In genomic region chr14:101824339-101824727, GRCh38 we compare ENCODE assay signal across 9 cellular contexts.
A peak's percentile ranks its signal among the peaks of the same experiment; 100 is the strongest.
DNase-seq lines count a peak whose midpoint lies in the region; ATAC-seq and TF ChIP-seq lines count a peak whose summit lies in the region.
"Had no signal": no experiment of that assay in that cellular context is flagged by ENCODE, and none has a peak within 500 bp of the region (broad histone marks: within the 10 kb centered on the region; RNA-seq: fewer than 3 reads in every experiment).

No MANE protein-coding gene starts in this region.

- H3K4me1 ChIP-seq in CD4-positive, CD25-positive, alpha-beta regulatory T cell (ENCODE audit: control insufficient read depth, insufficient read depth, low read length, poor library complexity, severe bottlenecking), result peaks cover 86% of the 10 kb centered on the region
- H3K4me1 ChIP-seq in ascending aorta, result peaks cover 4 to 21% of the 10 kb centered on the region in 2 donors
- peaks cover 72% of the 10 kb centered on the region for H3K4me1 ChIP-seq in muscle layer of colon (ENCODE audit: insufficient read depth, low read length)
- H3K4me1 ChIP-seq: SJSA1 had no signal

- peaks cover 43% of the 10 kb centered on the region for H3K36me3 Mint-ChIP-seq in CD4-positive, CD25-positive, alpha-beta regulatory T cell

- H3K4me3 ChIP-seq in CD4-positive, CD25-positive, alpha-beta regulatory T cell (ENCODE audit: low read depth, low read length), result peak overlapping the region; percentile 100
- peak overlapping the region; percentile 14 to 53 for H3K4me3 ChIP-seq in ascending aorta
- peak overlapping the region in 1 of 2 donors; percentile 63 for H3K4me3 ChIP-seq in muscle layer of colon (ENCODE audit: low read depth in 1 of 2, low read length in 2 of 2)
- H3K4me3 ChIP-seq: SJSA1 had no signal

- peak overlapping the region; percentile 93 to 97 (median 96) for H3K4me3 Mint-ChIP-seq in CD4-positive, CD25-positive, alpha-beta regulatory T cell

- no peaks in the 10 kb centered on the region for H3K9me3 Mint-ChIP-seq in CD4-positive, CD25-positive, alpha-beta regulatory T cell

- peak overlapping the region; percentile 98 to 99 (median 99) for H3K27ac Mint-ChIP-seq in CD4-positive, CD25-positive, alpha-beta regulatory T cell

- H3K27me3 ChIP-seq in CD4-positive, CD25-positive, alpha-beta regulatory T cell (ENCODE audit: control insufficient read depth, insufficient read depth, low read length), result no peaks in the 10 kb centered on the region
- H3K27me3 ChIP-seq in ascending aorta, result no peaks in the 10 kb centered on the region
- H3K27me3 ChIP-seq in muscle layer of colon (ENCODE audit: control insufficient read depth in 1 of 2, insufficient read depth in 2 of 2, low read length in 2 of 2), result no peaks in the 10 kb centered on the region
- H3K27me3 ChIP-seq: SJSA1 had no signal

- TF ChIP-seq CTCF in ascending aorta (IDR thresholded peaks at IDR 0.05), result no peak

- peaks cover 4% of the 10 kb centered on the region for H3K27me3 Mint-ChIP-seq in CD4-positive, CD25-positive, alpha-beta regulatory T cell

- intact Hi-C loops in ascending aorta (cut with DNase I), result no loop called here

- peak in 1 of 3 donors; percentile 44 for DNase-seq in CD4-positive, CD25-positive, alpha-beta regulatory T cell
- DNase-seq in ascending aorta (ENCODE audit: low spot score in 2 of 2) (no peak), KG1 (lab: John Stamatoyannopoulos, UW) (no peak), GF-D8 (lab: John Stamatoyannopoulos, UW) (no peak), pons (ENCODE audit: low spot score) (no peak)

- peaks cover 20% of the 10 kb centered on the region for H3K36me3 ChIP-seq in CD4-positive, CD25-positive, alpha-beta regulatory T cell (ENCODE audit: control insufficient read depth, insufficient read depth, low read length)
- peaks cover 0 to 6% of the 10 kb centered on the region in 2 donors for H3K36me3 ChIP-seq in ascending aorta
- H3K36me3 ChIP-seq in muscle layer of colon (ENCODE audit: insufficient read depth, low read length), result no peaks in the 10 kb centered on the region

- ATAC-seq in CD4-positive, CD25-positive, alpha-beta regulatory T cell (ENCODE audit: low read depth in 2 of 2), result no peak
- ATAC-seq in HG03342 (IDR thresholded peaks at IDR 0.05; ENCODE audit: unreplicated experiment) (peak; percentile 0), HG02981 (IDR thresholded peaks at IDR 0.05; ENCODE audit: unreplicated experiment) (no peak)

- H3K27ac ChIP-seq in CD4-positive, CD25-positive, alpha-beta regulatory T cell (ENCODE audit: insufficient read depth, low read length, poor library complexity, severe bottlenecking), result peak overlapping the region; percentile 100
- H3K27ac ChIP-seq in ascending aorta (peak overlapping the region; percentile 56 to 65), muscle layer of colon (ENCODE audit: low read depth, low read length) (peak overlapping the region; percentile 93)
- H3K27ac ChIP-seq: SJSA1 had no signal

- peaks cover 18 to 78% (median 58%) of the 10 kb centered on the region in 4 donors for H3K4me1 Mint-ChIP-seq in CD4-positive, CD25-positive, alpha-beta regulatory T cell

- H3K9me3 ChIP-seq in CD4-positive, CD25-positive, alpha-beta regulatory T cell (ENCODE audit: control insufficient read depth in 2 of 2, low read length in 2 of 2), result no peaks in the 10 kb centered on the region
- H3K9me3 ChIP-seq in ascending aorta, result no peaks in the 10 kb centered on the region
- H3K9me3 ChIP-seq in muscle layer of colon (ENCODE audit: low read length), result no peaks in the 10 kb centered on the region
- H3K9me3 ChIP-seq: SJSA1 had no signal

- H3K9ac ChIP-seq in muscle layer of colon (ENCODE audit: low read length), result peak overlapping the region; percentile 88
